8 cellular contexts compared by ENCODE assay signal in genomic region chr19:46745030-46745429, GRCh38. TPM values are rescaled to one million over a fixed set of nuclear protein-coding genes. Genes with fewer than 3 reads are reported as not detected.
A peak's percentile ranks its signal among the peaks of the same experiment; 100 is the strongest.
DNase-seq lines count a peak whose midpoint lies in the region; FAIRE-seq and TF ChIP-seq lines count a peak whose summit lies in the region.

No MANE protein-coding gene starts in this region.

- no peak for FAIRE-seq in bronchial epithelial cell (lab: Jason Lieb, UNC)

- H3K4me1 ChIP-seq in cardiac muscle cell (ENCODE audit: low read depth) (no peaks in the 10 kb centered on the region), mesodermal cell (ENCODE audit: control insufficient read depth, insufficient read depth, low read length, poor library complexity, severe bottlenecking) (peaks cover 16% of the 10 kb centered on the region), uterus (peaks cover 6% of the 10 kb centered on the region in 2 donors)

- H3K27me3 ChIP-seq in cardiac muscle cell (no peaks in the 10 kb centered on the region), bronchial epithelial cell (ENCODE audit: control insufficient read depth, insufficient read depth, low read length) (no peaks in the 10 kb centered on the region), uterus (no peaks in the 10 kb centered on the region)

- intact Hi-C loops in cardiac septum (cut with DNase I) = loop anchor here (5.0 kb wide), 1 partner anchor 247 kb away; no protein-coding TSS in a partner anchor
- intact Hi-C loops in uterus (cut with DNase I; ENCODE audit: low total_unique reads) = no loop called here

- TF ChIP-seq POLR2A in uterus (IDR thresholded peaks at IDR 0.05) = no peak

- H3K36me3 ChIP-seq in cardiac muscle cell (peaks cover 4% of the 10 kb centered on the region), bronchial epithelial cell (ENCODE audit: control insufficient read depth, insufficient read depth, low read length) (peaks cover 5% of the 10 kb centered on the region), mesodermal cell (ENCODE audit: control insufficient read depth, insufficient read depth, low read length) (peaks cover 47% of the 10 kb centered on the region), uterus (no peaks in the 10 kb centered on the region)

- H3K9me3 ChIP-seq in cardiac muscle cell (ENCODE audit: low read depth) = no peaks in the 10 kb centered on the region
- no peaks in the 10 kb centered on the region for H3K9me3 ChIP-seq in mesodermal cell (ENCODE audit: control insufficient read depth, low read length)
- H3K9me3 ChIP-seq in uterus = no peaks in the 10 kb centered on the region

- TF ChIP-seq CTCF in cardiac muscle cell (IDR thresholded peaks at IDR 0.05; ENCODE audit: low read depth, low read length) (no peak), bronchial epithelial cell (IDR thresholded peaks at IDR 0.05; ENCODE audit: insufficient read depth, low read length, severe bottlenecking) (no peak), uterus (IDR thresholded peaks at IDR 0.05) (no peak)

- DNase-seq in cardiac muscle cell (ENCODE audit: low read depth in 1 of 2, low spot score in 1 of 2) = no peak
- DNase-seq in cardiac septum (ENCODE audit: low spot score) = no peak
- DNase-seq in bronchial epithelial cell (ENCODE audit: low read depth) = no peak
- DNase-seq in uterus = no peak
- DNase-seq in COLO829 (ENCODE audit: low spot score) = no peak
- no peak for DNase-seq in NOMO-1 treated with DMSO at 0.1 percent for 48 hours (lab: John Stamatoyannopoulos, UW; ENCODE audit: unreplicated experiment)
- no peak for DNase-seq in NCI-H2029 (lab: John Stamatoyannopoulos, UW)

- H3K27ac ChIP-seq in cardiac muscle cell (no peak overlapping the region), mesodermal cell (ENCODE audit: low read depth, low read length, severe bottlenecking) (no peak overlapping the region), uterus (peak overlapping the region in 1 of 2 donors; percentile 95)

- WGBS in mesodermal cell (ENCODE audit: insufficient coverage in 2 of 2), 2 experiments = 37 to 43% methylated on average over 5 to 7 of the region's 8 CpGs

- H3K4me3 ChIP-seq in cardiac muscle cell = peak overlapping the region; percentile 100
- H3K4me3 ChIP-seq in bronchial epithelial cell (ENCODE audit: low read depth, low read length) = peak overlapping the region; percentile 80
- peak overlapping the region; percentile 88 for H3K4me3 ChIP-seq in mesodermal cell (ENCODE audit: extremely low read depth, insufficient read depth, low read length, poor library complexity, severe bottlenecking)
- H3K4me3 ChIP-seq in uterus = peak overlapping the region; percentile 76 to 99

RNA-seq across cellular contexts. Expression of gene FKRP, which starts 0.8 kb away (rescaled TPM):
- total RNA-seq in cardiac muscle cell (39.1 and 50.3 TPM in 2 replicates), cardiac septum (24.2 TPM), bronchial epithelial cell (5.8 and 9.9 TPM in 2 replicates), uterus (100 to 1,000 TPM in 1 of 4 donors, 10 to 100 TPM in 2, 1 to 10 TPM in 1; 7.4 to 154 (median 22.1) TPM)
- 20.4 and 25.3 TPM in 2 replicates for polyA plus RNA-seq in cardiac muscle cell
- 21.2 TPM for polyA plus RNA-seq in mesodermal cell (2013, experiment 1 of 2)
- 16.9 TPM for polyA plus RNA-seq in mesodermal cell (2013, experiment 2 of 2)

RNA-seq across cellular contexts. Expression of gene STRN4, which starts 1.2 kb away (rescaled TPM):
- total RNA-seq in cardiac muscle cell = 115 and 144 TPM in 2 replicates
- 98.4 and 110 TPM in 2 replicates for polyA plus RNA-seq in cardiac muscle cell
- 54.2 TPM for total RNA-seq in cardiac septum
- 60.3 and 90.6 TPM in 2 replicates for total RNA-seq in bronchial epithelial cell
- 82.5 TPM for polyA plus RNA-seq in mesodermal cell (2013, experiment 1 of 2)
- polyA plus RNA-seq in mesodermal cell (2013, experiment 2 of 2) = 68.6 TPM
- 100 to 1,000 TPM in 1 of 4 donors, 10 to 100 TPM in 3; 55.1 to 109 (median 81.8) TPM for total RNA-seq in uterus

RNA-seq across cellular contexts. Expression of gene PRKD2, which starts 28.1 kb away (rescaled TPM):
- total RNA-seq in cardiac muscle cell (16.0 and 24.7 TPM in 2 replicates), cardiac septum (13.3 TPM), bronchial epithelial cell (18.8 and 24.5 TPM in 2 replicates), uterus (10 to 100 TPM; 30.8 to 85.7 (median 41.7) TPM)
- 25.5 and 53.9 TPM in 2 replicates for polyA plus RNA-seq in cardiac muscle cell
- 39.7 TPM for polyA plus RNA-seq in mesodermal cell (2013, experiment 1 of 2)
- 34.2 TPM for polyA plus RNA-seq in mesodermal cell (2013, experiment 2 of 2)

RNA-seq across cellular contexts. Expression of gene SLC1A5, which starts 43.4 kb away (rescaled TPM):
- total RNA-seq in cardiac muscle cell = 37.9 and 63.6 TPM in 2 replicates
- polyA plus RNA-seq in cardiac muscle cell = 43.0 and 64.9 TPM in 2 replicates
- 6.8 TPM for total RNA-seq in cardiac septum
- total RNA-seq in bronchial epithelial cell = 236 and 266 TPM in 2 replicates
- polyA plus RNA-seq in mesodermal cell (2013, experiment 1 of 2) = 168 TPM
- 143 TPM for polyA plus RNA-seq in mesodermal cell (2013, experiment 2 of 2)
- total RNA-seq in uterus = 10 to 100 TPM; 13.8 to 78.0 (median 32.4) TPM
